In the genomic region with DNA sequence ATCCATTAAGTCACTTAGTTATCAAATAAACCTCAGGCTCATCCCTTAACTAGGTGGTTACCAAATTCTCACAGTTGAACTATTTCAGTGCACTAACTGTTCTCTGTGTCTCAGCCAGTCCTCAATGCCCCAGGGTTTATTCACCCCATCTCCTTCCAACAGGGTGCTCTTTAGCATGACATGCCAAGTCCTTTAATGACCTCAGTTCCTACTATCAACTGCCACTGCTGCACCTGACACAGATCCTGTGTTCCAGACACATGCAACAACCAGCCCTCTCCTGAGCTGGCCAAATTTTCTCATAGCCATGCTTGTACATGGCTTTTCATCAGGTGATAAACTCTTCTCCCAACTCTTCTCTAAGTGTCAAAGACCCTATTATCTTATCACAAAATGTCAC, we compare ENCODE assay signal across 28 cellular contexts.
"Had no signal": no experiment of that assay in that cellular context is flagged by ENCODE, and none has a peak within 500 bp of the region (broad histone marks: within the 10 kb centered on the region; RNA-seq: fewer than 3 reads in every experiment).

No MANE protein-coding gene starts in this region.

- H3K4me1 ChIP-seq: colonic mucosa, esophagus muscularis mucosa, foreskin keratinocyte, pancreas, sigmoid colon, testis, tibial artery had no signal

- H3K27ac Mint-ChIP-seq: dendritic cell treated with granulocyte-macrophage colony-stimulating factor and Interleukin-4, amounts not matched to agents 40 ng/mL and 50 ng/mL, for 4 days; mesothelial cell of epicardium; naive B cell; natural killer cell treated with Interleukin-12 subunit alpha and Interleukin-12 subunit beta and Interleukin-15 and Interleukin-18, amount 100 ng/mL, for 72 hours; stimulated activated effector memory CD8-positive, alpha-beta T cell treated with anti-CD3 and anti-CD28 coated beads, Interleukin-12 subunit alpha, Interleukin-12 subunit beta, amount 100 ng/mL, for 72 hours; type B pancreatic cell had no signal

- H3K9me3 Mint-ChIP-seq: dendritic cell treated with granulocyte-macrophage colony-stimulating factor and Interleukin-4, amounts not matched to agents 40 ng/mL and 50 ng/mL, for 4 days; mesothelial cell of epicardium; naive B cell; natural killer cell treated with Interleukin-12 subunit alpha and Interleukin-12 subunit beta and Interleukin-15 and Interleukin-18, amount 100 ng/mL, for 72 hours; neural crest cell; stimulated activated effector memory CD8-positive, alpha-beta T cell treated with anti-CD3 and anti-CD28 coated beads, Interleukin-12 subunit alpha, Interleukin-12 subunit beta, amount 100 ng/mL, for 72 hours; type B pancreatic cell had no signal

- H3K27me3 ChIP-seq: colonic mucosa, esophagus muscularis mucosa, foreskin keratinocyte, neutrophil, pancreas, sigmoid colon, testis, tibial artery had no signal

- H3K4me3 ChIP-seq: colonic mucosa, esophagus muscularis mucosa, mucosa of descending colon, pancreas, sigmoid colon, testis, tibial artery had no signal

- H3K4me3 Mint-ChIP-seq: dendritic cell treated with granulocyte-macrophage colony-stimulating factor and Interleukin-4, amounts not matched to agents 40 ng/mL and 50 ng/mL, for 4 days; mesothelial cell of epicardium; naive B cell; natural killer cell treated with Interleukin-12 subunit alpha and Interleukin-12 subunit beta and Interleukin-15 and Interleukin-18, amount 100 ng/mL, for 72 hours; neural crest cell; stimulated activated effector memory CD8-positive, alpha-beta T cell treated with anti-CD3 and anti-CD28 coated beads, Interleukin-12 subunit alpha, Interleukin-12 subunit beta, amount 100 ng/mL, for 72 hours; type B pancreatic cell had no signal

- H3K4me1 Mint-ChIP-seq: mesothelial cell of epicardium; naive B cell; neural crest cell; stimulated activated effector memory CD8-positive, alpha-beta T cell treated with anti-CD3 and anti-CD28 coated beads, Interleukin-12 subunit alpha, Interleukin-12 subunit beta, amount 100 ng/mL, for 72 hours had no signal

- H3K9me3 ChIP-seq: colonic mucosa, esophagus muscularis mucosa, mucosa of descending colon, neutrophil, pancreas, sigmoid colon, testis, tibial artery had no signal

- DNase-seq: central memory CD4-positive, alpha-beta T cell; colonic mucosa; effector CD8-positive, alpha-beta T cell; foreskin keratinocyte; head of caudate nucleus; hippocampal formation; left colon; mesenchymal stem cell; mucosa of descending colon; naive B cell; pancreas; sigmoid colon; stimulated activated CD4-positive, alpha-beta T cell treated with anti-CD3 and anti-CD28 coated beads, Interleukin-2, amount 100 ng/mL, for 24 hours; stimulated activated CD4-positive, alpha-beta T cell treated with anti-CD3 and anti-CD28 coated beads, Interleukin-4, amount 100 ng/mL, for 24 hours; stimulated activated naive CD8-positive, alpha-beta T cell treated with anti-CD3 and anti-CD28 coated beads, Interleukin-15, Interleukin-2, amounts not matched to agents 100 U/mL and 50 U/mL, for 24 hours; substantia nigra; testis; tibial artery had no signal

- H3K27me3 Mint-ChIP-seq: dendritic cell treated with granulocyte-macrophage colony-stimulating factor and Interleukin-4, amounts not matched to agents 40 ng/mL and 50 ng/mL, for 4 days; naive B cell; natural killer cell treated with Interleukin-12 subunit alpha and Interleukin-12 subunit beta and Interleukin-15 and Interleukin-18, amount 100 ng/mL, for 72 hours; type B pancreatic cell had no signal

- H3K27ac ChIP-seq: colonic mucosa, esophagus muscularis mucosa, foreskin keratinocyte, neutrophil, pancreas, sigmoid colon, testis, tibial artery had no signal

- FAIRE-seq: endothelial cell of umbilical vein, islet of Langerhans, pancreas had no signal

- ATAC-seq: foreskin keratinocyte; left colon; mucosa of descending colon; natural killer cell treated with Interleukin-12 subunit alpha and Interleukin-12 subunit beta and Interleukin-15 and Interleukin-18, amount 100 ng/mL, for 72 hours; pancreas; stimulated activated effector memory CD8-positive, alpha-beta T cell treated with anti-CD3 and anti-CD28 coated beads, Interleukin-12 subunit alpha, Interleukin-12 subunit beta, amount 100 ng/mL, for 72 hours; stimulated activated naive CD8-positive, alpha-beta T cell treated with anti-CD3 and anti-CD28 coated beads, Interleukin-15, Interleukin-2, amounts not matched to agents 100 U/mL and 50 U/mL, for 24 hours had no signal
